ENCODE assay signal across 17 cellular contexts in the genomic region with DNA sequence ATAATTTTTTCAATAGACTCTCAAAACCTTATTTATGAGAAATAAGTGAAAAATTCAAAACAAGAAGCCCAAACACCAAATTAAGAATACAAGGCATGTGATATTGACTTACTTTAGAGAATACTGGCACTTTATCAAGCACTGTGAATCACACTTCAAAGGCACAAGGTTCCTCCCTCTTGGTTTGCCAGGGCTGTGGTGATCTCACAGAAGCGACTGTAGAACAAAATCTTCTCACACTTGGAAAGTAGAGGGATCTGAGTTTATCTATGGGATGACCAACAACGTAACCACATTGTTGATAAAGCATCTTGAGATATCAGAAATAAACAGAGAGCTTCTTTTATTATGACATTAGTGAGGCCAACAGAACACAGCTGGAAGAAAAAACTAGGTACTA.
DNase-seq lines count a peak whose midpoint lies in the region; ATAC-seq, FAIRE-seq and TF ChIP-seq lines count a peak whose summit lies in the region.
"Had no signal": no experiment of that assay in that cellular context is flagged by ENCODE, and none has a peak within 500 bp of the region (broad histone marks: within the 10 kb centered on the region; RNA-seq: fewer than 3 reads in every experiment).

No MANE protein-coding gene starts in this region.

- H4K20me1 ChIP-seq in IMR-90 (ENCODE audit: insufficient read depth, low read length): no peaks in the 10 kb centered on the region
- no peaks in the 10 kb centered on the region for H4K20me1 ChIP-seq in astrocyte (ENCODE audit: insufficient read depth, low read length)

- peaks cover 6% of the 10 kb centered on the region for H3K9me3 Mint-ChIP-seq in astrocyte (ENCODE audit: unreplicated experiment)

- no peak overlapping the region for H3K4me3 Mint-ChIP-seq in astrocyte (ENCODE audit: unreplicated experiment)
- H3K4me3 Mint-ChIP-seq: activated naive CD8-positive, alpha-beta T cell treated with anti-CD3 and anti-CD28 coated beads, Interleukin-2, amount 10 ng/mL, durations not matched to agents 7 days and 5 days; activated T-cell treated with anti-CD3 and anti-CD28 coated beads, Interleukin-2, amount 50 U/mL, for 4 hours; B cell; naive thymus-derived CD8-positive, alpha-beta T cell had no signal

- H2BK20ac ChIP-seq in IMR-90 (ENCODE audit: low read depth, low read length): no peak overlapping the region

- DNase-seq in IMR-90 (peak; percentile 47), astrocyte (ENCODE audit: low read depth) (peak; percentile 86), fibroblast of the conjunctiva (ENCODE audit: low read depth) (peak; percentile 27), gastrocnemius medialis (peak in 1 of 2 donors; percentile 45), HPDE6-E6E7 (ENCODE audit: extremely low spot score) (no peak), NCI-H1436 (lab: John Stamatoyannopoulos, UW) (no peak), colonic mucosa (no peak)
- DNase-seq: activated CD4-positive, alpha-beta T cell treated with anti-CD3 and anti-CD28 coated beads, Interleukin-2, amount 50 U/mL, for 1 hour; activated naive CD8-positive, alpha-beta T cell treated with anti-CD3 and anti-CD28 coated beads, Interleukin-2, amount 10 ng/mL, durations not matched to agents 7 days and 5 days; activated T-cell treated with anti-CD3 and anti-CD28 coated beads, Interleukin-2, amount 50 U/mL, for 4 hours; naive thymus-derived CD8-positive, alpha-beta T cell; NCI-H1105; NCI-H2227 treated with DMSO at 0.1 percent for 48 hours had no signal

- H3K36me3 ChIP-seq in IMR-90 (ENCODE audit: control insufficient read depth, insufficient read depth, low read length): no peaks in the 10 kb centered on the region
- H3K36me3 ChIP-seq in astrocyte (ENCODE audit: insufficient read depth, low read length): no peaks in the 10 kb centered on the region
- no peaks in the 10 kb centered on the region for H3K36me3 ChIP-seq in gastrocnemius medialis
- H3K36me3 ChIP-seq in colonic mucosa: no peaks in the 10 kb centered on the region

- H3K27ac Mint-ChIP-seq in astrocyte (ENCODE audit: unreplicated experiment): no peak overlapping the region
- H3K27ac Mint-ChIP-seq: activated naive CD8-positive, alpha-beta T cell treated with anti-CD3 and anti-CD28 coated beads, Interleukin-2, amount 10 ng/mL, durations not matched to agents 7 days and 5 days; B cell; naive thymus-derived CD8-positive, alpha-beta T cell had no signal

- H3K79me2 ChIP-seq in astrocyte (ENCODE audit: insufficient read depth, low read length): no peaks in the 10 kb centered on the region

- ATAC-seq in IMR-90 (ENCODE audit: low read depth) (no peak; the same call in 1 of the 2 replicates), gastrocnemius medialis (peak; percentile 34 to 56), HG03442 (IDR thresholded peaks at IDR 0.05; ENCODE audit: unreplicated experiment) (no peak)
- ATAC-seq: activated T-cell treated with anti-CD3 and anti-CD28 coated beads, Interleukin-2, amount 50 U/mL, for 4 hours; naive thymus-derived CD8-positive, alpha-beta T cell had no signal

- H2AK5ac ChIP-seq in IMR-90 (ENCODE audit: low read depth, low read length): no peak overlapping the region

- H3K27ac ChIP-seq in IMR-90 (ENCODE audit: insufficient read depth, low read length) (no peak overlapping the region), astrocyte (ENCODE audit: low read depth, low read length) (no peak overlapping the region), gastrocnemius medialis (peak overlapping the region; percentile 21 to 70 (median 38)), colonic mucosa (no peak overlapping the region)

- H2BK15ac ChIP-seq in IMR-90 (ENCODE audit: low read depth, low read length): no peak overlapping the region

- H3K4me1 ChIP-seq in IMR-90 (ENCODE audit: control insufficient read depth, insufficient read depth, low read length) (no peaks in the 10 kb centered on the region), astrocyte (ENCODE audit: insufficient read depth, low read length) (no peaks in the 10 kb centered on the region), gastrocnemius medialis (peaks cover 21 to 32% of the 10 kb centered on the region in 2 donors), colonic mucosa (no peaks in the 10 kb centered on the region)

- H3K27me3 Mint-ChIP-seq in astrocyte (ENCODE audit: low read depth, unreplicated experiment): peaks cover 13% of the 10 kb centered on the region
- H3K27me3 Mint-ChIP-seq: activated naive CD8-positive, alpha-beta T cell treated with anti-CD3 and anti-CD28 coated beads, Interleukin-2, amount 10 ng/mL, durations not matched to agents 7 days and 5 days; B cell had no signal

- H3K4me2 ChIP-seq in IMR-90 (ENCODE audit: low read depth, low read length) (no peak overlapping the region), astrocyte (ENCODE audit: low read length) (no peak overlapping the region)

- H3K4me3 ChIP-seq in IMR-90 (ENCODE audit: insufficient read depth, low read depth, low read length) (no peak overlapping the region), astrocyte (ENCODE audit: insufficient read depth, low read depth, low read length) (no peak overlapping the region), gastrocnemius medialis (no peak overlapping the region), colonic mucosa (no peak overlapping the region)

- dilution Hi-C loops in IMR-90 (cut with HindIII; ENCODE audit: low sequenced_read_pairs, unreplicated experiment): no loop called here

- H3K9ac ChIP-seq in IMR-90 (ENCODE audit: low read depth, low read length) (no peak overlapping the region), astrocyte (ENCODE audit: low read length) (no peak overlapping the region), colonic mucosa (ENCODE audit: low read depth in 2 of 2, low read length in 2 of 2) (no peak overlapping the region)

- H4K5ac ChIP-seq in IMR-90 (ENCODE audit: low read depth, low read length): no peak overlapping the region

- no peak overlapping the region for H3K23ac ChIP-seq in IMR-90 (ENCODE audit: low read depth, low read length)

- H2BK120ac ChIP-seq in IMR-90 (ENCODE audit: low read depth, low read length): no peak overlapping the region

- no peak for FAIRE-seq in astrocyte (lab: Jason Lieb, UNC)
- FAIRE-seq: D721Med, TTC549 had no signal

- H3K9me3 ChIP-seq in IMR-90 (ENCODE audit: control insufficient read depth, insufficient read depth, low read length): no peaks in the 10 kb centered on the region
- H3K9me3 ChIP-seq in astrocyte (ENCODE audit: insufficient read depth, low read depth, low read length): no peaks in the 10 kb centered on the region
- no peaks in the 10 kb centered on the region for H3K9me3 ChIP-seq in gastrocnemius medialis
- no peaks in the 10 kb centered on the region for H3K9me3 ChIP-seq in colonic mucosa

- in situ Hi-C loops in IMR-90 (cut with MboI; ENCODE audit: low sequenced_read_pairs): no loop called here
- in situ Hi-C loops in gastrocnemius medialis (cut with MboI; ENCODE audit: low sequenced_read_pairs in 4 of 4): loop anchor here in 1 of 4 donors (25.0 kb wide), 1 partner anchor 294 kb away; the partner anchor contains the start of gene NFIB

- H2AFZ ChIP-seq in IMR-90 (replicated peaks; ENCODE audit: low read length, poor library complexity) (no peak overlapping the region), astrocyte (ENCODE audit: low read depth, low read length) (no peak overlapping the region)

- H3K14ac ChIP-seq in IMR-90 (replicated peaks; ENCODE audit: low read depth, low read length): no peak overlapping the region

- BruUV-seq in IMR-90 (replicated peaks; lab: Mats Ljungman, UMichigan): no TSS peak

- no peak for TF ChIP-seq POLR2A in IMR-90 (IDR thresholded peaks at IDR 0.05; ENCODE audit: low read depth, low read length)
- TF ChIP-seq POLR2A in gastrocnemius medialis (IDR thresholded peaks at IDR 0.05): no peak

- H2AK9ac ChIP-seq in IMR-90 (replicated peaks; ENCODE audit: low read depth, low read length, poor library complexity): no peak overlapping the region

- H3K36me3 Mint-ChIP-seq in astrocyte (ENCODE audit: low read depth, unreplicated experiment): no peaks in the 10 kb centered on the region
- H3K36me3 Mint-ChIP-seq: activated naive CD8-positive, alpha-beta T cell treated with anti-CD3 and anti-CD28 coated beads, Interleukin-2, amount 10 ng/mL, durations not matched to agents 7 days and 5 days had no signal

- H2BK5ac ChIP-seq in IMR-90 (ENCODE audit: low read depth, low read length, poor library complexity, severe bottlenecking): no peak overlapping the region

- no peaks in the 10 kb centered on the region for H3K9me1 ChIP-seq in IMR-90 (ENCODE audit: insufficient read depth, low read length)

- CTCF ChIA-PET in IMR-90 (lab: Yijun Ruan, JAX): no interaction called here

- TF ChIP-seq CTCF in IMR-90 (conservative IDR thresholded peaks at IDR 0.05; ENCODE audit: low read depth, low read length) (no peak), astrocyte (IDR thresholded peaks at IDR 0.05; ENCODE audit: insufficient read depth, low read depth, low read length) (no peak), gastrocnemius medialis (IDR thresholded peaks at IDR 0.05 in 4 of 5, conservative IDR thresholded peaks at IDR 0.05 in 1 of 5) (no peak), colonic mucosa (IDR thresholded peaks at IDR 0.05) (no peak)

- no peaks in the 10 kb centered on the region for H3K79me1 ChIP-seq in IMR-90 (ENCODE audit: low read depth in 1 of 2, low read length in 2 of 2)

- intact Hi-C loops in IMR-90 (cut with micrococcal nuclease) (no loop called here), gastrocnemius medialis (cut with DNase I; ENCODE audit: low total_unique reads) (no loop called here), colonic mucosa (cut with DNase I) (no loop called here)

- no peak overlapping the region for H4K8ac ChIP-seq in IMR-90 (ENCODE audit: low read depth in 2 of 2, low read length in 2 of 2)

- H3K27me3 ChIP-seq in IMR-90 (ENCODE audit: control insufficient read depth, insufficient read depth, low read length) (peaks cover 4% of the 10 kb centered on the region), astrocyte (ENCODE audit: insufficient read depth, low read length) (peaks cover 6% of the 10 kb centered on the region), gastrocnemius medialis (no peaks in the 10 kb centered on the region), colonic mucosa (no peaks in the 10 kb centered on the region)

- POLR2A ChIA-PET in IMR-90 (lab: Charles Lee; ENCODE audit: unreplicated experiment): no interaction called here

- H3K18ac ChIP-seq in IMR-90 (ENCODE audit: low read depth, low read length): no peak overlapping the region

- H4K91ac ChIP-seq in IMR-90 (ENCODE audit: insufficient read depth, low read depth, low read length): no peak overlapping the region

- WGBS in IMR-90 (ENCODE audit: extremely low coverage in 2 of 2, insufficient read length in 1 of 2), 2 experiments: no CpG with 5 or more reads among the region's 2 CpGs

- no peak for TF ChIP-seq RAD21 in IMR-90 (IDR thresholded peaks at IDR 0.05; ENCODE audit: low read length)

- H3K4me1 Mint-ChIP-seq in astrocyte (ENCODE audit: low read depth, unreplicated experiment): peaks cover 6% of the 10 kb centered on the region
- H3K4me1 Mint-ChIP-seq: activated naive CD8-positive, alpha-beta T cell treated with anti-CD3 and anti-CD28 coated beads, Interleukin-2, amount 10 ng/mL, durations not matched to agents 7 days and 5 days; B cell; naive thymus-derived CD8-positive, alpha-beta T cell had no signal

- H3K4ac ChIP-seq in IMR-90 (ENCODE audit: low read depth, low read length): no peak overlapping the region

- no peak overlapping the region for H3K56ac ChIP-seq in IMR-90 (ENCODE audit: extremely low read depth, insufficient read depth, low read length)

TF ChIP-seq in IMR-90, 13 proteins besides CTCF, POLR2A, EP300 and RAD21 (continues in another document):
- no peak for TF ChIP-seq SMC3 (IDR thresholded peaks at IDR 0.05; ENCODE audit: low read depth, low read length)

Comparison
In these comparisons a context has a peak if more than half of its experiments do, and no peak if none do; other contexts are left out.
1. ATAC-seq: peak in gastrocnemius medialis (2 of 2); none in IMR-90 (single experiment) and HG03442 (single experiment).
2. DNase-seq: peak in IMR-90 (single experiment), astrocyte (single experiment) and fibroblast of the conjunctiva (single experiment); none in HPDE6-E6E7 (single experiment), NCI-H1436 (single experiment) and colonic mucosa (single experiment).
3. H3K27ac ChIP-seq: peak in gastrocnemius medialis (4 of 4); none in IMR-90 (single experiment), astrocyte (single experiment) and colonic mucosa (single experiment).